ENCODE assay signal across 2 cellular contexts in the genomic region with DNA sequence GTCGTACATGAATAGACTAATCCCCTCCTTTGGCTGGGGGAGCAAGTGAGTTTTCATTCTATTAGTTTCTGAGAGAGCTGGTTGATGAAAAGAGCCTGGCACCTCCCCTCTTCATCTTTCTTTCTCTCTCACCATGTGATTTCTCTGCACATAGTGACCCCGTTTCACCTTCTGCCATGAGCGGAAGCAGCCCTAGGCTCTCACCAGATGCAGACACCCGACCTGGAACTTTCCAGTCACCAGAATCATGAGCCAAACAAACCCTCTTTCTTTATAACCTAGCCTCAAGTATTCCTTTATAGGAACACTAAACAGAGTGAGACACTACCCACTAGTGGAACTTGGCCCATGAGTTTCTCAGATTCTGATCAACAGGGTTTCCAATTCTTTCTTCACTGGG.
TF ChIP-seq lines count a peak whose summit lies in the region.

No MANE protein-coding gene starts in this region.

TF ChIP-seq in HepG2, 621 proteins besides CTCF, POLR2A, EP300 and RAD21:
- TF ChIP-seq HCFC1 (IDR thresholded peaks at IDR 0.05; ENCODE audit: low read depth, low read length): no peak
- no peak for TF ChIP-seq SIN3B (IDR thresholded peaks at IDR 0.05; ENCODE audit: low read length)
- no peak for TF ChIP-seq SMARCE1 (IDR thresholded peaks at IDR 0.05; ENCODE audit: borderline replicate concordance)
- no peak for TF ChIP-seq ZNF280B (CRISPR knock-in tag; IDR thresholded peaks at IDR 0.05; ENCODE audit: borderline replicate concordance)
- peak; percentile 97; the same call in 1 of the 2 replicates for TF ChIP-seq ZNF564 (CRISPR knock-in tag; IDR thresholded peaks at IDR 0.05)
- TF ChIP-seq, protein P1, sequence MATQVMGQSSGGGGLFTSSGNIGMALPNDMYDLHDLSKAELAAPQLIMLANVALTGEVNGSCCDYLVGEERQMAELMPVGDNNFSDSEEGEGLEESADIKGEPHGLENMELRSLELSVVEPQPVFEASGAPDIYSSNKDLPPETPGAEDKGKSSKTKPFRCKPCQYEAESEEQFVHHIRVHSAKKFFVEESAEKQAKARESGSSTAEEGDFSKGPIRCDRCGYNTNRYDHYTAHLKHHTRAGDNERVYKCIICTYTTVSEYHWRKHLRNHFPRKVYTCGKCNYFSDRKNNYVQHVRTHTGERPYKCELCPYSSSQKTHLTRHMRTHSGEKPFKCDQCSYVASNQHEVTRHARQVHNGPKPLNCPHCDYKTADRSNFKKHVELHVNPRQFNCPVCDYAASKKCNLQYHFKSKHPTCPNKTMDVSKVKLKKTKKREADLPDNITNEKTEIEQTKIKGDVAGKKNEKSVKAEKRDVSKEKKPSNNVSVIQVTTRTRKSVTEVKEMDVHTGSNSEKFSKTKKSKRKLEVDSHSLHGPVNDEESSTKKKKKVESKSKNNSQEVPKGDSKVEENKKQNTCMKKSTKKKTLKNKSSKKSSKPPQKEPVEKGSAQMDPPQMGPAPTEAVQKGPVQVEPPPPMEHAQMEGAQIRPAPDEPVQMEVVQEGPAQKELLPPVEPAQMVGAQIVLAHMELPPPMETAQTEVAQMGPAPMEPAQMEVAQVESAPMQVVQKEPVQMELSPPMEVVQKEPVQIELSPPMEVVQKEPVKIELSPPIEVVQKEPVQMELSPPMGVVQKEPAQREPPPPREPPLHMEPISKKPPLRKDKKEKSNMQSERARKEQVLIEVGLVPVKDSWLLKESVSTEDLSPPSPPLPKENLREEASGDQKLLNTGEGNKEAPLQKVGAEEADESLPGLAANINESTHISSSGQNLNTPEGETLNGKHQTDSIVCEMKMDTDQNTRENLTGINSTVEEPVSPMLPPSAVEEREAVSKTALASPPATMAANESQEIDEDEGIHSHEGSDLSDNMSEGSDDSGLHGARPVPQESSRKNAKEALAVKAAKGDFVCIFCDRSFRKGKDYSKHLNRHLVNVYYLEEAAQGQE (IDR thresholded peaks at IDR 0.05; ENCODE audit: borderline replicate concordance in 1 of 2, low read depth in 1 of 2, low read length in 2 of 2): no peak
- no peak for TF ChIP-seq MXI1 (IDR thresholded peaks at IDR 0.05; ENCODE audit: borderline replicate concordance, low read depth, low read length)
- no peak for TF ChIP-seq PCBP1 (IDR thresholded peaks at IDR 0.05; ENCODE audit: borderline replicate concordance, low read depth, low read length)
- TF ChIP-seq, protein P2, sequence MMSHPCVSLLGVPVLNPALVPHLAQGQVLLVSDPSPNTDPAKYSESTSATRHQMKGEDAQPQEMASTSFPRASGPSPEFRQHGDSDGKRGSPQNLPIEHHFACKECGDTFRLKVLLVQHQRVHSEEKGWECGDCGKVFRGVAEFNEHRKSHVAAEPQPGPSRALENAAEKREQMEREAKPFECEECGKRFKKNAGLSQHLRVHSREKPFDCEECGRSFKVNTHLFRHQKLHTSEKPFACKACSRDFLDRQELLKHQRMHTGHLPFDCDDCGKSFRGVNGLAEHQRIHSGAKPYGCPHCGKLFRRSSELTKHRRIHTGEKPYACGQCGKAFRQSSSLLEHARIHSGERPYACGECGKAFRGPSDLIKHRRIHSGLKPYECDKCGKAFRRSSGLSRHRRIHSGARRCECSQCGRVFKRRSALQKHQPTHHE (CRISPR knock-in tag; IDR thresholded peaks at IDR 0.05; ENCODE audit: borderline replicate concordance): no peak
- TF ChIP-seq, protein P3, sequence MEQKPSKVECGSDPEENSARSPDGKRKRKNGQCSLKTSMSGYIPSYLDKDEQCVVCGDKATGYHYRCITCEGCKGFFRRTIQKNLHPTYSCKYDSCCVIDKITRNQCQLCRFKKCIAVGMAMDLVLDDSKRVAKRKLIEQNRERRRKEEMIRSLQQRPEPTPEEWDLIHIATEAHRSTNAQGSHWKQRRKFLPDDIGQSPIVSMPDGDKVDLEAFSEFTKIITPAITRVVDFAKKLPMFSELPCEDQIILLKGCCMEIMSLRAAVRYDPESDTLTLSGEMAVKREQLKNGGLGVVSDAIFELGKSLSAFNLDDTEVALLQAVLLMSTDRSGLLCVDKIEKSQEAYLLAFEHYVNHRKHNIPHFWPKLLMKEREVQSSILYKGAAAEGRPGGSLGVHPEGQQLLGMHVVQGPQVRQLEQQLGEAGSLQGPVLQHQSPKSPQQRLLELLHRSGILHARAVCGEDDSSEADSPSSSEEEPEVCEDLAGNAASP (CRISPR knock-in tag; IDR thresholded peaks at IDR 0.05; ENCODE audit: borderline replicate concordance): peak; percentile 82; the same call in 1 of the 2 replicates

TF ChIP-seq in GM23338, 12 proteins besides CTCF, POLR2A, EP300 and RAD21:
- no peak for TF ChIP-seq EZH2phosphoT487 (IDR thresholded peaks at IDR 0.05; ENCODE audit: unreplicated experiment)
- TF ChIP-seq, protein P1 (IDR thresholded peaks at IDR 0.05; ENCODE audit: unreplicated experiment): no peak
- TF ChIP-seq CREB1 (CRISPR knock-in tag; IDR thresholded peaks at IDR 0.05; ENCODE audit: low read depth): no peak
- no peak for TF ChIP-seq JUNB (IDR thresholded peaks at IDR 0.05; ENCODE audit: unreplicated experiment)
- TF ChIP-seq NANOG (IDR thresholded peaks at IDR 0.05; ENCODE audit: borderline replicate concordance): no peak
- TF ChIP-seq, protein P4, sequence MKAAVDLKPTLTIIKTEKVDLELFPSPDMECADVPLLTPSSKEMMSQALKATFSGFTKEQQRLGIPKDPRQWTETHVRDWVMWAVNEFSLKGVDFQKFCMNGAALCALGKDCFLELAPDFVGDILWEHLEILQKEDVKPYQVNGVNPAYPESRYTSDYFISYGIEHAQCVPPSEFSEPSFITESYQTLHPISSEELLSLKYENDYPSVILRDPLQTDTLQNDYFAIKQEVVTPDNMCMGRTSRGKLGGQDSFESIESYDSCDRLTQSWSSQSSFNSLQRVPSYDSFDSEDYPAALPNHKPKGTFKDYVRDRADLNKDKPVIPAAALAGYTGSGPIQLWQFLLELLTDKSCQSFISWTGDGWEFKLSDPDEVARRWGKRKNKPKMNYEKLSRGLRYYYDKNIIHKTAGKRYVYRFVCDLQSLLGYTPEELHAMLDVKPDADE (IDR thresholded peaks at IDR 0.05): no peak
- TF ChIP-seq EZH2 (IDR thresholded peaks at IDR 0.05; ENCODE audit: low read depth, unreplicated experiment): no peak
- no peak for TF ChIP-seq POLR2AphosphoS5 (IDR thresholded peaks at IDR 0.05; ENCODE audit: low read depth)
- no peak for TF ChIP-seq STAT1 (IDR thresholded peaks at IDR 0.05; ENCODE audit: unreplicated experiment)
